10 cellular contexts compared by ENCODE assay signal in the genomic region with DNA sequence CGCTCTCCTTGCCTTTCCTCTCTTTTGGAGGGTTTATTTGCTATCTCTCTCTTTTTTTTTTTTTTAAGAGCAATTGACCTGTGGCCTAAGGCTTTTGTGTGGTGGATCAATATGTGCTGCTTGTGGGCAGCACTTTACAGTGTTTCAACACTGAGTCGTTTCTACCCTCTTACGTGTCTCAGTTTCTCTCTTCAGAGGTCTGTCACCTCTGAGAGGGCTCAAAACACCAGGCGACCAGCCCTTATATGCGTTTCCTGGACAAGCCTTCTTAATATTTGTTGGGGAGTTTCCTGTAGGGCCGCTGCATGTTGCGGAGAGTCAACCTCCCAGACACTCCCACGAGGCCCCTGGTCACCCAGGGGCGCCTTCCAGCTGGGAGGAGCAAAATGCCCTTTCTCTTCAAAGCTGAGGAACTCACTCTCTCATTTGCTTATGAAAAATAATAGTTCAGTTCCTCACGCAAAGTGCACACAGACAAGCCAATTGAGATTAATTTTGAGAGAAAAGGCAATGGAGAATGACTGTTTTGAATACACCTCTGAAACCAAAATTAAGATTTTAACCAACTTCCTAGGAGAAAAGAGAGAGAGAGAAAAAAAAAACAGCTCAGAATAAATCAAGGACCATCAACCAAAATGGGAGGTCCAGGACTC.
A peak's percentile ranks its signal among the peaks of the same experiment; 100 is the strongest.
DNase-seq lines count a peak whose midpoint lies in the region; ATAC-seq, FAIRE-seq and TF ChIP-seq lines count a peak whose summit lies in the region.
"Had no signal": no experiment of that assay in that cellular context is flagged by ENCODE, and none has a peak within 500 bp of the region (broad histone marks: within the 10 kb centered on the region; RNA-seq: fewer than 3 reads in every experiment).

No MANE protein-coding gene starts in this region.

- TF ChIP-seq EP300 in GM12878 (IDR thresholded peaks at IDR 0.05; ENCODE audit: borderline replicate concordance in 1 of 2, control insufficient read depth in 1 of 2, low read depth in 2 of 2, low read length in 2 of 2) = peak; percentile 13 to 16; a peak in 1 of 4 replicates

- intact Hi-C loops in GM12878 (cut with micrococcal nuclease; ENCODE audit: unreplicated experiment) = loop anchor here (1.0 to 2.0 kb wide), 3 partner anchors 41 to 98 kb away; no protein-coding TSS in a partner anchor

- H3K9ac ChIP-seq in GM12878 (ENCODE audit: control insufficient read depth, insufficient read depth, low read length) = peak overlapping the region; percentile 67
- no peak overlapping the region for H3K9ac ChIP-seq in smooth muscle cell (ENCODE audit: low read depth)

- TF ChIP-seq POLR2A in GM12878 (IDR thresholded peaks at IDR 0.05; ENCODE audit: low read depth, low read length) = no peak

- no peak for TF ChIP-seq RAD21 in GM12878 (IDR thresholded peaks at IDR 0.05; ENCODE audit: insufficient read depth, low read depth, low read length)

- H3K4me2 ChIP-seq in GM12878 (ENCODE audit: control insufficient read depth, insufficient read depth) = peak overlapping the region; percentile 95
- no peak overlapping the region for H3K4me2 ChIP-seq in smooth muscle cell

- POLR2A ChIA-PET in GM12878 (lab: Charles Lee) = interaction anchor here (0.6 to 2.6 kb wide), 19 partner anchors 10 to 104 kb away, joined by 3 to 10 read pairs (median 4); no protein-coding TSS in a partner anchor

- H3K79me2 ChIP-seq in GM12878 (ENCODE audit: control insufficient read depth, insufficient read depth, low read length) (peaks cover 1% of the 10 kb centered on the region), smooth muscle cell (ENCODE audit: low read depth) (no peaks in the 10 kb centered on the region)

- DNase-seq in GM12878 (ENCODE audit: low read depth, low spot score) (peak; percentile 80), AG08396 (ENCODE audit: low spot score) (no peak), smooth muscle cell (lab: John Stamatoyannopoulos, UW; ENCODE audit: unreplicated experiment) (no peak), NCI-H1092 (lab: John Stamatoyannopoulos, UW) (no peak), DMS53 (lab: John Stamatoyannopoulos, UW) (no peak)
- DNase-seq: effector memory CD8-positive, alpha-beta T cell had no signal

- H3K4me1 ChIP-seq in GM12878 (ENCODE audit: control insufficient read depth, insufficient read depth, low read length) (peaks cover 43% of the 10 kb centered on the region), smooth muscle cell (ENCODE audit: low read depth) (no peaks in the 10 kb centered on the region)
- H3K4me1 ChIP-seq: right atrium auricular region had no signal

- H3K27me3 ChIP-seq in GM12878 (replicated peaks in 1 of 2; ENCODE audit: control insufficient read depth in 2 of 2, insufficient read depth in 2 of 2, low read length in 1 of 2) (no peaks in the 10 kb centered on the region), smooth muscle cell (ENCODE audit: low read depth) (no peaks in the 10 kb centered on the region)
- H3K27me3 ChIP-seq: right atrium auricular region had no signal

- SMC1A ChIA-PET in GM12878 (lab: Charles Lee; ENCODE audit: uncharacterized antibody, unreplicated experiment) = interaction anchor here (0.6 to 5.6 kb wide), 27 partner anchors 10 to 320 kb away, joined by 3 to 59 read pairs (median 6); no protein-coding TSS in a partner anchor

- in situ Hi-C loops in GM12878 (cut with MboI) = no loop called here

- TF ChIP-seq CTCF in GM12878 (IDR thresholded peaks at IDR 0.05 in 2 of 3, conservative IDR thresholded peaks at IDR 0.05 in 1 of 3; ENCODE audit: control insufficient read depth in 2 of 3, extremely low read depth in 1 of 3, insufficient read depth in 1 of 3, low read depth in 3 of 3, low read length in 3 of 3) = no peak
- TF ChIP-seq CTCF in smooth muscle cell (IDR thresholded peaks at IDR 0.05; ENCODE audit: borderline replicate concordance, insufficient read depth, poor library complexity, severe bottlenecking) = no peak

- H3K36me3 ChIP-seq in GM12878 (ENCODE audit: control insufficient read depth in 2 of 2, insufficient read depth in 2 of 2, low read length in 1 of 2) = no peaks in the 10 kb centered on the region
- no peaks in the 10 kb centered on the region for H3K36me3 ChIP-seq in smooth muscle cell (ENCODE audit: low read depth)
- H3K36me3 ChIP-seq: right atrium auricular region had no signal

- peak overlapping the region; percentile 53 for H3K4me3 ChIP-seq in GM12878
- no peak overlapping the region for H3K4me3 ChIP-seq in smooth muscle cell
- H3K4me3 ChIP-seq: right atrium auricular region had no signal

- peak; percentile 71 for FAIRE-seq in GM12878 (lab: Jason Lieb, UNC)

- H2AFZ ChIP-seq in GM12878 (ENCODE audit: control insufficient read depth, low read depth, low read length) = peak overlapping the region; percentile 58
- H2AFZ ChIP-seq in smooth muscle cell (ENCODE audit: low read depth) = no peak overlapping the region

- WGBS in GM12878 (ENCODE audit: insufficient coverage, insufficient replicate concordance, low lambda C conversion rate, missing lambda C conversion rate) = 0% methylated on average over 10 of the region's 10 CpGs
- WGBS in smooth muscle cell (ENCODE audit: low lambda C conversion rate) = 92% methylated on average over 10 of the region's 10 CpGs

- H4K20me1 ChIP-seq in GM12878 (ENCODE audit: control insufficient read depth, insufficient read depth) = no peaks in the 10 kb centered on the region
- no peaks in the 10 kb centered on the region for H4K20me1 ChIP-seq in smooth muscle cell (ENCODE audit: low read depth)

- peak; percentile 79 for ATAC-seq in GM18519 (IDR thresholded peaks at IDR 0.05; ENCODE audit: low FRiP score, unreplicated experiment)
- ATAC-seq in GM21447 (IDR thresholded peaks at IDR 0.05; ENCODE audit: unreplicated experiment) = peak; percentile 91
- peak; percentile 94 for ATAC-seq in HG03135 (IDR thresholded peaks at IDR 0.05; ENCODE audit: unreplicated experiment)
- ATAC-seq in GM12878 = peak; percentile 96
- ATAC-seq: effector memory CD8-positive, alpha-beta T cell had no signal

- peak overlapping the region; percentile 95 for H3K27ac ChIP-seq in GM12878 (ENCODE audit: control insufficient read depth, insufficient read depth)
- no peak overlapping the region for H3K27ac ChIP-seq in smooth muscle cell (ENCODE audit: low read depth)
- H3K27ac ChIP-seq: right atrium auricular region had no signal

- no peaks in the 10 kb centered on the region for H3F3A ChIP-seq in smooth muscle cell (ENCODE audit: low read depth)

- BruUV-seq in GM12878 (replicated peaks; lab: Mats Ljungman, UMichigan) = TSS peak; percentile 72

- H3K9me3 ChIP-seq in GM12878 (replicated peaks; ENCODE audit: control insufficient read depth, insufficient read depth, low read length) = no peaks in the 10 kb centered on the region
- H3K9me3 ChIP-seq in smooth muscle cell (replicated peaks; ENCODE audit: low read depth) = no peaks in the 10 kb centered on the region
- H3K9me3 ChIP-seq: right atrium auricular region had no signal

- CTCF ChIA-PET in GM12878 (lab: Yijun Ruan, JAX) = interaction anchor here (0.6 to 3.8 kb wide), 15 partner anchors 14 to 866 kb away, joined by 3 to 23 read pairs (median 4); no protein-coding TSS in a partner anchor

- RAD21 ChIA-PET in GM12878 (lab: Charles Lee; ENCODE audit: unreplicated experiment) = interaction anchor here (0.6 to 4.7 kb wide), 21 partner anchors 13 to 314 kb away, joined by 3 to 40 read pairs (median 4); no protein-coding TSS in a partner anchor

TF ChIP-seq in GM12878, 131 proteins besides CTCF, POLR2A, EP300 and RAD21 (continues in another document):
- peak; percentile 52; the same call in 1 of the 2 replicates for TF ChIP-seq POLR2AphosphoS5 (IDR thresholded peaks at IDR 0.05; ENCODE audit: low read length)
- TF ChIP-seq, protein P1, sequence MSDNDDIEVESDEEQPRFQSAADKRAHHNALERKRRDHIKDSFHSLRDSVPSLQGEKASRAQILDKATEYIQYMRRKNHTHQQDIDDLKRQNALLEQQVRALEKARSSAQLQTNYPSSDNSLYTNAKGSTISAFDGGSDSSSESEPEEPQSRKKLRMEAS (IDR thresholded peaks at IDR 0.05; ENCODE audit: low read depth, low read length) = peak; percentile 44; the same call in 1 of the 2 replicates
- peak; percentile 92 for TF ChIP-seq MEF2B (IDR thresholded peaks at IDR 0.05; ENCODE audit: partially characterized antibody, poor library complexity, severe bottlenecking)
- TF ChIP-seq, protein P2, sequence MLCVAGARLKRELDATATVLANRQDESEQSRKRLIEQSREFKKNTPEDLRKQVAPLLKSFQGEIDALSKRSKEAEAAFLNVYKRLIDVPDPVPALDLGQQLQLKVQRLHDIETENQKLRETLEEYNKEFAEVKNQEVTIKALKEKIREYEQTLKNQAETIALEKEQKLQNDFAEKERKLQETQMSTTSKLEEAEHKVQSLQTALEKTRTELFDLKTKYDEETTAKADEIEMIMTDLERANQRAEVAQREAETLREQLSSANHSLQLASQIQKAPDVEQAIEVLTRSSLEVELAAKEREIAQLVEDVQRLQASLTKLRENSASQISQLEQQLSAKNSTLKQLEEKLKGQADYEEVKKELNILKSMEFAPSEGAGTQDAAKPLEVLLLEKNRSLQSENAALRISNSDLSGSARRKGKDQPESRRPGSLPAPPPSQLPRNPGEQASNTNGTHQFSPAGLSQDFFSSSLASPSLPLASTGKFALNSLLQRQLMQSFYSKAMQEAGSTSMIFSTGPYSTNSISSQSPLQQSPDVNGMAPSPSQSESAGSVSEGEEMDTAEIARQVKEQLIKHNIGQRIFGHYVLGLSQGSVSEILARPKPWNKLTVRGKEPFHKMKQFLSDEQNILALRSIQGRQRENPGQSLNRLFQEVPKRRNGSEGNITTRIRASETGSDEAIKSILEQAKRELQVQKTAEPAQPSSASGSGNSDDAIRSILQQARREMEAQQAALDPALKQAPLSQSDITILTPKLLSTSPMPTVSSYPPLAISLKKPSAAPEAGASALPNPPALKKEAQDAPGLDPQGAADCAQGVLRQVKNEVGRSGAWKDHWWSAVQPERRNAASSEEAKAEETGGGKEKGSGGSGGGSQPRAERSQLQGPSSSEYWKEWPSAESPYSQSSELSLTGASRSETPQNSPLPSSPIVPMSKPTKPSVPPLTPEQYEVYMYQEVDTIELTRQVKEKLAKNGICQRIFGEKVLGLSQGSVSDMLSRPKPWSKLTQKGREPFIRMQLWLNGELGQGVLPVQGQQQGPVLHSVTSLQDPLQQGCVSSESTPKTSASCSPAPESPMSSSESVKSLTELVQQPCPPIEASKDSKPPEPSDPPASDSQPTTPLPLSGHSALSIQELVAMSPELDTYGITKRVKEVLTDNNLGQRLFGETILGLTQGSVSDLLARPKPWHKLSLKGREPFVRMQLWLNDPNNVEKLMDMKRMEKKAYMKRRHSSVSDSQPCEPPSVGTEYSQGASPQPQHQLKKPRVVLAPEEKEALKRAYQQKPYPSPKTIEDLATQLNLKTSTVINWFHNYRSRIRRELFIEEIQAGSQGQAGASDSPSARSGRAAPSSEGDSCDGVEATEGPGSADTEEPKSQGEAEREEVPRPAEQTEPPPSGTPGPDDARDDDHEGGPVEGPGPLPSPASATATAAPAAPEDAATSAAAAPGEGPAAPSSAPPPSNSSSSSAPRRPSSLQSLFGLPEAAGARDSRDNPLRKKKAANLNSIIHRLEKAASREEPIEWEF (IDR thresholded peaks at IDR 0.05; ENCODE audit: insufficient replicate concordance, low read depth, low read length) = peak; percentile 88
